ENCODE assay signal across 8 cellular contexts in genomic region chr4:119627267-119628190, GRCh38. TPM values are rescaled to one million over a fixed set of nuclear protein-coding genes. Genes with fewer than 3 reads are reported as not detected.
DNase-seq lines count a peak whose midpoint lies in the region; ATAC-seq and TF ChIP-seq lines count a peak whose summit lies in the region.

No MANE protein-coding gene starts in this region.

- peaks cover 23% of the 10 kb centered on the region for H3K4me1 Mint-ChIP-seq in CD8-positive, alpha-beta T cell (ENCODE audit: low read depth)
- H3K4me1 Mint-ChIP-seq in glutamatergic neuron (ENCODE audit: low read depth, unreplicated experiment), result peaks cover 6% of the 10 kb centered on the region
- peaks cover 24% of the 10 kb centered on the region for H3K4me1 Mint-ChIP-seq in osteocyte (ENCODE audit: unreplicated experiment)

- H3K9me3 ChIP-seq in CD8-positive, alpha-beta T cell (ENCODE audit: low read length), result no peaks in the 10 kb centered on the region
- H3K9me3 ChIP-seq in SJSA1 (replicated peaks), result no peaks in the 10 kb centered on the region
- no peaks in the 10 kb centered on the region for H3K9me3 ChIP-seq in upper lobe of left lung

- no peaks in the 10 kb centered on the region for H3K9me3 Mint-ChIP-seq in CD8-positive, alpha-beta T cell
- no peaks in the 10 kb centered on the region for H3K9me3 Mint-ChIP-seq in activated naive CD4-positive, alpha-beta T cell treated with anti-CD3 and anti-CD28 coated beads, Interleukin-2, amount 50 U/mL, for 72 hours
- peaks cover 2% of the 10 kb centered on the region for H3K9me3 Mint-ChIP-seq in glutamatergic neuron (ENCODE audit: unreplicated experiment)
- H3K9me3 Mint-ChIP-seq in osteocyte (ENCODE audit: unreplicated experiment), result no peaks in the 10 kb centered on the region

- H3K27ac ChIP-seq in CD8-positive, alpha-beta T cell (ENCODE audit: low read depth, low read length), result no peak overlapping the region
- H3K27ac ChIP-seq in SJSA1 (peak overlapping the region; percentile 51), upper lobe of left lung (peak overlapping the region; percentile 82 to 93 (median 86))

- intact Hi-C loops in CD8-positive, alpha-beta T cell (cut with DNase I, micrococcal nuclease), result loop anchor here (1.0 to 10.0 kb wide), 9 partner anchors 70 to 1350 kb away; partner anchors contain the start of genes SEC24D (in 1 of the 2) and USP53 (in 1 of the 2)

- peak overlapping the region; percentile 71 for H3K27ac Mint-ChIP-seq in CD8-positive, alpha-beta T cell
- no peak overlapping the region for H3K27ac Mint-ChIP-seq in activated naive CD4-positive, alpha-beta T cell treated with anti-CD3 and anti-CD28 coated beads, Interleukin-2, amount 50 U/mL, for 72 hours
- H3K27ac Mint-ChIP-seq in glutamatergic neuron (ENCODE audit: unreplicated experiment), result no peak overlapping the region
- H3K27ac Mint-ChIP-seq in osteocyte (ENCODE audit: unreplicated experiment), result peak overlapping the region; percentile 91

- TF ChIP-seq EP300 in upper lobe of left lung (IDR thresholded peaks at IDR 0.05), result no peak

- no peaks in the 10 kb centered on the region for H3K27me3 ChIP-seq in CD8-positive, alpha-beta T cell (ENCODE audit: insufficient read depth, low read length)
- H3K27me3 ChIP-seq in SJSA1 (replicated peaks) (no peaks in the 10 kb centered on the region), upper lobe of left lung (no peaks in the 10 kb centered on the region)

- TF ChIP-seq POLR2A in upper lobe of left lung (IDR thresholded peaks at IDR 0.05), result no peak

- H3K4me3 ChIP-seq in CD8-positive, alpha-beta T cell (ENCODE audit: low read depth, low read length), result peak overlapping the region; percentile 78
- H3K4me3 ChIP-seq in SJSA1 (peak overlapping the region; percentile 62), upper lobe of left lung (peak overlapping the region; percentile 62 to 94 (median 84))

- POLR2A ChIA-PET in CD8-positive, alpha-beta T cell (lab: Charles Lee), result no interaction called here

- H3K4me3 Mint-ChIP-seq in CD8-positive, alpha-beta T cell, result peak overlapping the region; percentile 88
- peak overlapping the region; percentile 93 for H3K4me3 Mint-ChIP-seq in glutamatergic neuron (ENCODE audit: unreplicated experiment)
- H3K4me3 Mint-ChIP-seq in osteocyte (ENCODE audit: unreplicated experiment), result peak overlapping the region; percentile 90

- ATAC-seq in CD8-positive, alpha-beta T cell, result peak; percentile 69
- peak; percentile 59 for ATAC-seq in GM19351 (IDR thresholded peaks at IDR 0.05; ENCODE audit: unreplicated experiment)
- ATAC-seq in HG03439 (IDR thresholded peaks at IDR 0.05; ENCODE audit: unreplicated experiment), result peak; percentile 57
- ATAC-seq in activated naive CD4-positive, alpha-beta T cell treated with anti-CD3 and anti-CD28 coated beads, Interleukin-2, amount 50 U/mL, for 72 hours, result peak; percentile 64 to 71
- ATAC-seq in upper lobe of left lung (ENCODE audit: low FRiP score in 2 of 2), result peak; percentile 74 to 88

- TF ChIP-seq CTCF in CD8-positive, alpha-beta T cell (IDR thresholded peaks at IDR 0.05), result peak; percentile 27
- peak; percentile 54 for TF ChIP-seq CTCF in glutamatergic neuron (IDR thresholded peaks at IDR 0.05; ENCODE audit: partially characterized antibody, unreplicated experiment)
- peak; percentile 68 for TF ChIP-seq CTCF in osteocyte (IDR thresholded peaks at IDR 0.05)
- TF ChIP-seq CTCF in upper lobe of left lung (IDR thresholded peaks at IDR 0.05), result peak; percentile 82 to 95 (median 92)

- DNase-seq in CD8-positive, alpha-beta T cell, result peak; percentile 24 to 69 (median 52)
- DNase-seq in SJSA1 (ENCODE audit: low read depth in 1 of 2, low spot score in 2 of 2) (peak; percentile 79 to 80), glutamatergic neuron (peak; percentile 77), osteocyte (ENCODE audit: extremely low spot score, unreplicated experiment) (peak; percentile 86), upper lobe of left lung (peak; percentile 55 to 94)
- peak; percentile 65 to 80 for DNase-seq in activated naive CD4-positive, alpha-beta T cell treated with anti-CD3 and anti-CD28 coated beads, Interleukin-2, amount 50 U/mL, for 72 hours (ENCODE audit: low spot score in 2 of 2)

- peaks cover 4% of the 10 kb centered on the region for H3K36me3 Mint-ChIP-seq in CD8-positive, alpha-beta T cell
- H3K36me3 Mint-ChIP-seq in activated naive CD4-positive, alpha-beta T cell treated with anti-CD3 and anti-CD28 coated beads, Interleukin-2, amount 50 U/mL, for 72 hours, result peaks cover 0 to 4% of the 10 kb centered on the region in 2 donors
- H3K36me3 Mint-ChIP-seq in glutamatergic neuron (ENCODE audit: unreplicated experiment) (no peaks in the 10 kb centered on the region), osteocyte (ENCODE audit: unreplicated experiment) (no peaks in the 10 kb centered on the region)

- CTCF ChIA-PET in CD8-positive, alpha-beta T cell (lab: Charles Lee), result interaction anchor here (0.5 to 3.1 kb wide), 11 partner anchors 9 to 646 kb away, joined by 3 to 23 read pairs (median 4); no protein-coding TSS in a partner anchor

- H3K36me3 ChIP-seq in CD8-positive, alpha-beta T cell (ENCODE audit: insufficient read depth, low read length), result no peaks in the 10 kb centered on the region
- H3K36me3 ChIP-seq in SJSA1, result peaks cover 11% of the 10 kb centered on the region; the same call in 1 of the 2 replicates
- no peaks in the 10 kb centered on the region for H3K36me3 ChIP-seq in upper lobe of left lung

- peaks cover 9% of the 10 kb centered on the region for H3K4me1 ChIP-seq in CD8-positive, alpha-beta T cell (ENCODE audit: insufficient read depth, low read length)
- H3K4me1 ChIP-seq in SJSA1 (replicated peaks) (peaks cover 46% of the 10 kb centered on the region), upper lobe of left lung (peaks cover 3 to 25% (median 10%) of the 10 kb centered on the region in 4 donors)

- 1 to 2% methylated on average over 22 to 30 of the region's 88 CpGs for WGBS in upper lobe of left lung, 2 donors

- H3K27me3 Mint-ChIP-seq in CD8-positive, alpha-beta T cell (ENCODE audit: low read depth), result peaks cover 7% of the 10 kb centered on the region
- peaks cover 4% of the 10 kb centered on the region for H3K27me3 Mint-ChIP-seq in glutamatergic neuron (ENCODE audit: unreplicated experiment)
- H3K27me3 Mint-ChIP-seq in osteocyte (ENCODE audit: unreplicated experiment), result no peaks in the 10 kb centered on the region

RNA-seq across cellular contexts. Expression of gene PDE5A, which starts 1.1 kb away (rescaled TPM):
- under 1 TPM; 0.11 to 0.25 TPM for total RNA-seq in CD8-positive, alpha-beta T cell
- 45.0 and 68.1 TPM in 2 replicates for total RNA-seq in SJSA1 (2014; rRNA removed; shearing (Covaris generic))
- under 1 TPM; 0.66 to 0.80 TPM for total RNA-seq in activated naive CD4-positive, alpha-beta T cell treated with anti-CD3 and anti-CD28 coated beads, Interleukin-2, amount 50 U/mL, for 72 hours
- total RNA-seq in glutamatergic neuron (ENCODE audit: unreplicated experiment) (3.2 TPM), osteocyte (9.1 and 10.9 TPM in 2 replicates), upper lobe of left lung (10 to 100 TPM; 17.2 to 37.8 (median 22.3) TPM)

Comparison
In these comparisons a context has a peak if more than half of its experiments do, and no peak if none do; other contexts are left out.
1. H3K27ac Mint-ChIP-seq: peak in CD8-positive, alpha-beta T cell (single experiment) and osteocyte (single experiment); none in activated naive CD4-positive, alpha-beta T cell treated with anti-CD3 and anti-CD28 coated beads, Interleukin-2, amount 50 U/mL, for 72 hours (0 of 2) and glutamatergic neuron (single experiment).
2. CTCF ChIP-seq: peak in every context shown above with its lines; median percentile 92 in upper lobe of left lung; 68 in osteocyte; 54 in glutamatergic neuron; 27 in CD8-positive, alpha-beta T cell.
3. Peak in every context shown above with its lines, with median percentiles within 50 percentile points of each other: ATAC-seq, DNase-seq, H3K4me3 ChIP-seq and H3K4me3 Mint-ChIP-seq.